ENCODE assay signal across 1 cellular context in the genomic region with DNA sequence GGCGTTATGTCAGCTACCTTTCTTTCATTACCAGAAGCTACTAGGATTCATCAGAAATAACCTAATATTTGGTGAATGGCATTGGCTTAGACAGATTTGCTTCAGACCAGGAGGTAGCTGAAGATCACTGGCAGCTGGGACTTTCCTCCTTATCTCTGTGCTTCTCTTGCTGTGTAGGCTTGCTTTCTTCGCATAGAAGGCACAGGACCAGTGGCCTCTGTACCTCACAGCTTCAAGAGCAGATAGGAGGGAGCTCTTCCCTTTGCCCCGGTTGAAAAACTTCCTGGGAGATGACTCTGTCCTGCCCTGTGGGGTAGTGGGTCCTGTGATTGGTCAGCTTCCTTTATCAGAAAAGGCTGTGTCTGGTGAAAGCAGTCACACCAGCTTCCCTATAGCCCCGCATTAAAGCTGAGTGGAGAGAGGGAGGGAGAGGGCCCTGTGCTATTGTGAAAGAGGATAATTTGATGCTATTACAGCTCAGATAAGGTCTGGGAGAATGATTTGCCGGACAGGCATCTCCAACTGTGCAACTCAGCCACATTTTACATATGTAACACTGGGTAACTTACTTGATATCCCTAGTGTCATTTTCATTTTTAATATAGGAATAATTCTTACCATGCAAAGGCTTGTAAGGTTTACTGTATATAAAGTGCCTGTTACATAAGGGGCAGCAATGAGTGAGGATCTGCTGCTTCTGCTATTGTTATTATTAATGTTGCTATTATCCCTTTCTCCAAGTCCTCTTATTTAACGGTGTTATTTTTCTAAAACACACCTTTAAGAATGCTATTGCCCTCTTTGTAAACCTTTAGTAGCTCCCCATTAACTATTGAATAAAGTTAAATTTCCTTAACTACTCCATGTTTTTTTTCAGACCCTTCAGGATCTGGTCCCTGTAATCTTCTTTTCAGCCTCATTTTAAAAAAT.
TF ChIP-seq lines count a peak whose summit lies in the region.

No MANE protein-coding gene starts in this region.

TF ChIP-seq in GM23338, 12 proteins besides CTCF, POLR2A, EP300 and RAD21 (continued from another document):
- TF ChIP-seq, protein P1, sequence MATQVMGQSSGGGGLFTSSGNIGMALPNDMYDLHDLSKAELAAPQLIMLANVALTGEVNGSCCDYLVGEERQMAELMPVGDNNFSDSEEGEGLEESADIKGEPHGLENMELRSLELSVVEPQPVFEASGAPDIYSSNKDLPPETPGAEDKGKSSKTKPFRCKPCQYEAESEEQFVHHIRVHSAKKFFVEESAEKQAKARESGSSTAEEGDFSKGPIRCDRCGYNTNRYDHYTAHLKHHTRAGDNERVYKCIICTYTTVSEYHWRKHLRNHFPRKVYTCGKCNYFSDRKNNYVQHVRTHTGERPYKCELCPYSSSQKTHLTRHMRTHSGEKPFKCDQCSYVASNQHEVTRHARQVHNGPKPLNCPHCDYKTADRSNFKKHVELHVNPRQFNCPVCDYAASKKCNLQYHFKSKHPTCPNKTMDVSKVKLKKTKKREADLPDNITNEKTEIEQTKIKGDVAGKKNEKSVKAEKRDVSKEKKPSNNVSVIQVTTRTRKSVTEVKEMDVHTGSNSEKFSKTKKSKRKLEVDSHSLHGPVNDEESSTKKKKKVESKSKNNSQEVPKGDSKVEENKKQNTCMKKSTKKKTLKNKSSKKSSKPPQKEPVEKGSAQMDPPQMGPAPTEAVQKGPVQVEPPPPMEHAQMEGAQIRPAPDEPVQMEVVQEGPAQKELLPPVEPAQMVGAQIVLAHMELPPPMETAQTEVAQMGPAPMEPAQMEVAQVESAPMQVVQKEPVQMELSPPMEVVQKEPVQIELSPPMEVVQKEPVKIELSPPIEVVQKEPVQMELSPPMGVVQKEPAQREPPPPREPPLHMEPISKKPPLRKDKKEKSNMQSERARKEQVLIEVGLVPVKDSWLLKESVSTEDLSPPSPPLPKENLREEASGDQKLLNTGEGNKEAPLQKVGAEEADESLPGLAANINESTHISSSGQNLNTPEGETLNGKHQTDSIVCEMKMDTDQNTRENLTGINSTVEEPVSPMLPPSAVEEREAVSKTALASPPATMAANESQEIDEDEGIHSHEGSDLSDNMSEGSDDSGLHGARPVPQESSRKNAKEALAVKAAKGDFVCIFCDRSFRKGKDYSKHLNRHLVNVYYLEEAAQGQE (IDR thresholded peaks at IDR 0.05; ENCODE audit: unreplicated experiment), result no peak
- TF ChIP-seq ZNF331 (CRISPR knock-in tag; IDR thresholded peaks at IDR 0.05; ENCODE audit: low read depth), result no peak
- TF ChIP-seq, protein P2, sequence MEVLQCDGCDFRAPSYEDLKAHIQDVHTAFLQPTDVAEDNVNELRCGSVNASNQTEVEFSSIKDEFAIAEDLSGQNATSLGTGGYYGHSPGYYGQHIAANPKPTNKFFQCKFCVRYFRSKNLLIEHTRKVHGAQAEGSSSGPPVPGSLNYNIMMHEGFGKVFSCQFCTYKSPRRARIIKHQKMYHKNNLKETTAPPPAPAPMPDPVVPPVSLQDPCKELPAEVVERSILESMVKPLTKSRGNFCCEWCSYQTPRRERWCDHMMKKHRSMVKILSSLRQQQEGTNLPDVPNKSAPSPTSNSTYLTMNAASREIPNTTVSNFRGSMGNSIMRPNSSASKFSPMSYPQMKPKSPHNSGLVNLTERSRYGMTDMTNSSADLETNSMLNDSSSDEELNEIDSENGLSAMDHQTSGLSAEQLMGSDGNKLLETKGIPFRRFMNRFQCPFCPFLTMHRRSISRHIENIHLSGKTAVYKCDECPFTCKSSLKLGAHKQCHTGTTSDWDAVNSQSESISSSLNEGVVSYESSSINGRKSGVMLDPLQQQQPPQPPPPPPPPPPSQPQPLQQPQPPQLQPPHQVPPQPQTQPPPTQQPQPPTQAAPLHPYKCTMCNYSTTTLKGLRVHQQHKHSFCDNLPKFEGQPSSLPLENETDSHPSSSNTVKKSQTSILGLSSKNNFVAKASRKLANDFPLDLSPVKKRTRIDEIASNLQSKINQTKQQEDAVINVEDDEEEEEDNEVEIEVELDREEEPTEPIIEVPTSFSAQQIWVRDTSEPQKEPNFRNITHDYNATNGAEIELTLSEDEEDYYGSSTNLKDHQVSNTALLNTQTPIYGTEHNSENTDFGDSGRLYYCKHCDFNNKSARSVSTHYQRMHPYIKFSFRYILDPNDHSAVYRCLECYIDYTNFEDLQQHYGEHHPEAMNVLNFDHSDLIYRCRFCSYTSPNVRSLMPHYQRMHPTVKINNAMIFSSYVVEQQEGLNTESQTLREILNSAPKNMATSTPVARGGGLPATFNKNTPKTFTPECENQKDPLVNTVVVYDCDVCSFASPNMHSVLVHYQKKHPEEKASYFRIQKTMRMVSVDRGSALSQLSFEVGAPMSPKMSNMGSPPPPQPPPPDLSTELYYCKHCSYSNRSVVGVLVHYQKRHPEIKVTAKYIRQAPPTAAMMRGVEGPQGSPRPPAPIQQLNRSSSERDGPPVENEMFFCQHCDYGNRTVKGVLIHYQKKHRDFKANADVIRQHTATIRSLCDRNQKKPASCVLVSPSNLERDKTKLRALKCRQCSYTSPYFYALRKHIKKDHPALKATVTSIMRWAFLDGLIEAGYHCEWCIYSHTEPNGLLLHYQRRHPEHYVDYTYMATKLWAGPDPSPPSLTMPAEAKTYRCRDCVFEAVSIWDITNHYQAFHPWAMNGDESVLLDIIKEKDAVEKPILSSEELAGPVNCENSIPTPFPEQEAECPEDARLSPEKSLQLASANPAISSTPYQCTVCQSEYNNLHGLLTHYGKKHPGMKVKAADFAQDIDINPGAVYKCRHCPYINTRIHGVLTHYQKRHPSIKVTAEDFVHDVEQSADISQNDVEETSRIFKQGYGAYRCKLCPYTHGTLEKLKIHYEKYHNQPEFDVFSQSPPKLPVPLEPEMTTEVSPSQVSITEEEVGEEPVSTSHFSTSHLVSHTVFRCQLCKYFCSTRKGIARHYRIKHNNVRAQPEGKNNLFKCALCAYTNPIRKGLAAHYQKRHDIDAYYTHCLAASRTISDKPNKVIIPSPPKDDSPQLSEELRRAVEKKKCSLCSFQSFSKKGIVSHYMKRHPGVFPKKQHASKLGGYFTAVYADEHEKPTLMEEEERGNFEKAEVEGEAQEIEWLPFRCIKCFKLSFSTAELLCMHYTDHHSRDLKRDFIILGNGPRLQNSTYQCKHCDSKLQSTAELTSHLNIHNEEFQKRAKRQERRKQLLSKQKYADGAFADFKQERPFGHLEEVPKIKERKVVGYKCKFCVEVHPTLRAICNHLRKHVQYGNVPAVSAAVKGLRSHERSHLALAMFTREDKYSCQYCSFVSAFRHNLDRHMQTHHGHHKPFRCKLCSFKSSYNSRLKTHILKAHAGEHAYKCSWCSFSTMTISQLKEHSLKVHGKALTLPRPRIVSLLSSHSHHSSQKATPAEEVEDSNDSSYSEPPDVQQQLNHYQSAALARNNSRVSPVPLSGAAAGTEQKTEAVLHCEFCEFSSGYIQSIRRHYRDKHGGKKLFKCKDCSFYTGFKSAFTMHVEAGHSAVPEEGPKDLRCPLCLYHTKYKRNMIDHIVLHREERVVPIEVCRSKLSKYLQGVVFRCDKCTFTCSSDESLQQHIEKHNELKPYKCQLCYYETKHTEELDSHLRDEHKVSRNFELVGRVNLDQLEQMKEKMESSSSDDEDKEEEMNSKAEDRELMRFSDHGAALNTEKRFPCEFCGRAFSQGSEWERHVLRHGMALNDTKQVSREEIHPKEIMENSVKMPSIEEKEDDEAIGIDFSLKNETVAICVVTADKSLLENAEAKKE (CRISPR knock-in tag; IDR thresholded peaks at IDR 0.05), result no peak
